ENCODE assay signal across 22 cellular contexts in the genomic region with DNA sequence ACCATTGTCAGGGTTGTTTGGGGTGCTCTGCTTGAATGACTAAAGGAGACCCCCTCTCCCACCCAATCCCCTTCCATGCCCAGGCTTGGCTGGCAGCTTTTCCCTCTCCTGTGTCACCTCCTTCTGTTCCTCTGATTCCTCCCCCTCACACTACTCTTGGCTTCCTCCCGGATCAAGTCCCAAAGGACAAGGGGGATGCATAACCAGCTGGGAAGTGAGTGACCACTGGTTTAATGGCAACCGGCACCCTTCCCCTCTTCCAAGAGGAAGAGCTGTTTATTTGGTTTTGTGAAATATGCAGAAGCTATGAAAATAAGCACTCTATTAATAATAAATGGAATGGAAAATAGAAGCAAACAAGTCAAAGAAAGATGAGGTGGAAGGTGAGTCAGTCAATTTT.
"Had no signal": no experiment of that assay in that cellular context is flagged by ENCODE, and none has a peak within 500 bp of the region (broad histone marks: within the 10 kb centered on the region; RNA-seq: fewer than 3 reads in every experiment).

No MANE protein-coding gene starts in this region.

- H3K27me3 ChIP-seq: body of pancreas, colonic mucosa, foreskin keratinocyte, heart right ventricle, left lung, testis had no signal

- FAIRE-seq: keratinocyte, TTC549 had no signal

- H3K27ac Mint-ChIP-seq: activated B cell treated with CpG ODN at 0.5 μM for 24 hours; activated CD8-positive, alpha-beta T cell treated with anti-CD3 and anti-CD28 coated beads for 36 hours; activated naive CD4-positive, alpha-beta T cell treated with anti-CD3 and anti-CD28 coated beads, Interleukin-2, amount 50 U/mL, for 72 hours; memory B cell; natural killer cell had no signal

- H3K9me3 Mint-ChIP-seq: activated CD8-positive, alpha-beta T cell treated with anti-CD3 and anti-CD28 coated beads for 36 hours; activated T-cell treated with anti-CD3 and anti-CD28 coated beads, Interleukin-2, amount 50 U/mL, for 4 hours; memory B cell; natural killer cell had no signal

- H3K36me3 ChIP-seq: colonic mucosa, heart right ventricle, left lung had no signal

- H3K4me1 ChIP-seq: body of pancreas, colonic mucosa, foreskin keratinocyte, testis had no signal

- H3K4me3 Mint-ChIP-seq: activated B cell treated with CpG ODN at 0.5 μM for 24 hours; activated CD8-positive, alpha-beta T cell treated with anti-CD3 and anti-CD28 coated beads for 36 hours; activated T-cell treated with anti-CD3 and anti-CD28 coated beads, Interleukin-2, amount 50 U/mL, for 4 hours; memory B cell; natural killer cell; stimulated activated naive CD8-positive, alpha-beta T cell treated with anti-CD3 and anti-CD28 coated beads, Interleukin-15, amount 100 ng/mL, for 72 hours had no signal

- DNase-seq: activated B cell treated with CpG ODN at 0.5 μM for 24 hours; activated CD4-positive, alpha-beta T cell treated with anti-CD3 and anti-CD28 coated beads for 48 hours; activated CD8-positive, alpha-beta T cell treated with anti-CD3 and anti-CD28 coated beads for 36 hours; activated effector memory CD4-positive, alpha-beta T cell treated with anti-CD3 and anti-CD28 coated beads, Interleukin-2, amount 50 U/mL, for 16 hours; activated T-cell treated with anti-CD3 and anti-CD28 coated beads, Interleukin-2, amount 50 U/mL, for 4 hours; amniotic stem cell; body of pancreas; central memory CD4-positive, alpha-beta T cell; colonic mucosa; foreskin keratinocyte; heart right ventricle; left lung; natural killer cell; psoas muscle; stimulated activated CD4-positive, alpha-beta T cell treated with anti-CD3 and anti-CD28 coated beads, Interleukin-1b, Interleukin-23, amount 100 ng/mL, for 48 hours; stimulated activated naive CD8-positive, alpha-beta T cell treated with anti-CD3 and anti-CD28 coated beads, Interleukin-15, amount 100 ng/mL, for 72 hours; SW 1271; testis had no signal

- H3K4me1 Mint-ChIP-seq: activated B cell treated with CpG ODN at 0.5 μM for 24 hours; memory B cell; natural killer cell; stimulated activated naive CD8-positive, alpha-beta T cell treated with anti-CD3 and anti-CD28 coated beads, Interleukin-15, amount 100 ng/mL, for 72 hours had no signal

- H3K36me3 Mint-ChIP-seq: memory B cell, natural killer cell had no signal

- H3K9me3 ChIP-seq: body of pancreas, colonic mucosa, left lung, psoas muscle, testis had no signal

- H3K4me3 ChIP-seq: body of pancreas, colonic mucosa, heart right ventricle, left lung, psoas muscle, testis had no signal

- H3K27ac ChIP-seq: body of pancreas, colonic mucosa, foreskin keratinocyte, left lung, testis had no signal

- ATAC-seq: activated CD8-positive, alpha-beta T cell treated with anti-CD3 and anti-CD28 coated beads for 36 hours; activated naive CD4-positive, alpha-beta T cell treated with anti-CD3 and anti-CD28 coated beads, Interleukin-2, amount 50 U/mL, for 72 hours; activated T-cell treated with anti-CD3 and anti-CD28 coated beads, Interleukin-2, amount 50 U/mL, for 4 hours; body of pancreas; foreskin keratinocyte; natural killer cell; stimulated activated naive CD8-positive, alpha-beta T cell treated with anti-CD3 and anti-CD28 coated beads, Interleukin-15, amount 100 ng/mL, for 72 hours had no signal
